ENCODE assay signal across 23 cellular contexts in genomic region chr12:124324803-124325705, GRCh38. TPM values are rescaled to one million over a fixed set of nuclear protein-coding genes. Genes with fewer than 3 reads are reported as not detected.
"Had no signal": no experiment of that assay in that cellular context is flagged by ENCODE, and none has a peak within 500 bp of the region (broad histone marks: within the 10 kb centered on the region; RNA-seq: fewer than 3 reads in every experiment).

No MANE protein-coding gene starts in this region.

- H3K27me3 Mint-ChIP-seq: activated CD4-positive, alpha-beta T cell treated with anti-CD3 and anti-CD28 coated beads, Interleukin-2, amount 10 ng/mL, durations not matched to agents 7 days and 5 days; activated CD8-positive, alpha-beta memory T cell treated with anti-CD3 and anti-CD28 coated beads, Interleukin-2, amount 10 ng/mL, durations not matched to agents 7 days and 5 days; activated CD8-positive, alpha-beta T cell treated with anti-CD3 and anti-CD28 coated beads for 36 hours; activated naive CD4-positive, alpha-beta T cell treated with anti-CD3 and anti-CD28 coated beads, Interleukin-2, amount 50 U/mL, for 24 hours; naive thymus-derived CD8-positive, alpha-beta T cell had no signal

- H3K27ac ChIP-seq: cardiac muscle cell, foreskin keratinocyte, ovary, prostate gland, spleen, thoracic aorta, upper lobe of right lung had no signal

- H3K4me3 Mint-ChIP-seq: activated CD4-positive, alpha-beta T cell treated with anti-CD3 and anti-CD28 coated beads, Interleukin-2, amount 10 ng/mL, durations not matched to agents 7 days and 5 days; activated CD8-positive, alpha-beta memory T cell treated with anti-CD3 and anti-CD28 coated beads, Interleukin-2, amount 10 ng/mL, durations not matched to agents 7 days and 5 days; activated CD8-positive, alpha-beta T cell treated with anti-CD3 and anti-CD28 coated beads for 36 hours; activated naive CD4-positive, alpha-beta T cell treated with anti-CD3 and anti-CD28 coated beads, Interleukin-2, amount 50 U/mL, for 24 hours; activated T-helper 1 cell treated with anti-CD3 and anti-CD28 coated beads, Interleukin-12 subunit alpha, Interleukin-12 subunit beta, Interleukin-2, Interleukin-4 antibody, amounts not matched to agents 30 ng/mL and 10 ng/mL and 1 ng/mL, durations not matched to agents 14 hours and 24 hours and 36 hours; mesothelial cell of epicardium; naive thymus-derived CD8-positive, alpha-beta T cell had no signal

- H3K4me1 Mint-ChIP-seq: activated CD4-positive, alpha-beta T cell treated with anti-CD3 and anti-CD28 coated beads, Interleukin-2, amount 10 ng/mL, durations not matched to agents 7 days and 5 days; activated CD8-positive, alpha-beta memory T cell treated with anti-CD3 and anti-CD28 coated beads, Interleukin-2, amount 10 ng/mL, durations not matched to agents 7 days and 5 days; activated naive CD4-positive, alpha-beta T cell treated with anti-CD3 and anti-CD28 coated beads, Interleukin-2, amount 50 U/mL, for 24 hours; mesothelial cell of epicardium; naive thymus-derived CD8-positive, alpha-beta T cell had no signal

- H3K9me3 ChIP-seq: prostate gland had no signal

- H3K27ac Mint-ChIP-seq: activated CD4-positive, alpha-beta T cell treated with anti-CD3 and anti-CD28 coated beads, Interleukin-2, amount 10 ng/mL, durations not matched to agents 7 days and 5 days; activated CD8-positive, alpha-beta memory T cell treated with anti-CD3 and anti-CD28 coated beads, Interleukin-2, amount 10 ng/mL, durations not matched to agents 7 days and 5 days; activated CD8-positive, alpha-beta T cell treated with anti-CD3 and anti-CD28 coated beads for 36 hours; activated naive CD4-positive, alpha-beta T cell treated with anti-CD3 and anti-CD28 coated beads, Interleukin-2, amount 50 U/mL, for 24 hours; activated T-helper 1 cell treated with anti-CD3 and anti-CD28 coated beads, Interleukin-12 subunit alpha, Interleukin-12 subunit beta, Interleukin-2, Interleukin-4 antibody, amounts not matched to agents 30 ng/mL and 10 ng/mL and 1 ng/mL, durations not matched to agents 14 hours and 24 hours and 36 hours; mesothelial cell of epicardium; naive thymus-derived CD8-positive, alpha-beta T cell had no signal

- DNase-seq: activated CD4-positive, alpha-beta T cell treated with anti-CD3 and anti-CD28 coated beads, Interleukin-2, amount 10 ng/mL, durations not matched to agents 7 days and 5 days; activated CD8-positive, alpha-beta memory T cell treated with anti-CD3 and anti-CD28 coated beads, Interleukin-2, amount 10 ng/mL, durations not matched to agents 7 days and 5 days; activated CD8-positive, alpha-beta T cell treated with anti-CD3 and anti-CD28 coated beads for 36 hours; activated gamma-delta T cell; effector CD4-positive, alpha-beta T cell; foreskin keratinocyte; hippocampal formation; left ventricle myocardium superior; mammary epithelial cell; naive thymus-derived CD8-positive, alpha-beta T cell; ovary; spleen; stimulated activated CD4-positive, alpha-beta T cell treated with anti-CD3 and anti-CD28 coated beads, Interleukin-4, amount 100 ng/mL, for 1 hour; stimulated activated naive CD4-positive, alpha-beta T cell treated with Interleukin-2 at 50 U/mL for 16 hours; upper lobe of right lung had no signal

- H3K27me3 ChIP-seq: cardiac muscle cell, foreskin keratinocyte, ovary, spleen, upper lobe of right lung had no signal

- H3K4me3 ChIP-seq: cardiac muscle cell, ovary, prostate gland, spleen, thoracic aorta, upper lobe of right lung had no signal

- H3K36me3 ChIP-seq: ovary had no signal

- ATAC-seq: activated CD4-positive, CD25-positive, alpha-beta regulatory T cell treated with anti-CD3 and anti-CD28 coated beads, Interleukin-2, amount 50 U/mL, for 24 hours; activated CD8-positive, alpha-beta memory T cell treated with anti-CD3 and anti-CD28 coated beads, Interleukin-2, amount 10 ng/mL, durations not matched to agents 7 days and 5 days; activated CD8-positive, alpha-beta T cell treated with anti-CD3 and anti-CD28 coated beads for 36 hours; foreskin keratinocyte; left ventricle myocardium superior; naive thymus-derived CD8-positive, alpha-beta T cell; upper lobe of right lung had no signal

- H3K4me1 ChIP-seq: foreskin keratinocyte, prostate gland, spleen, upper lobe of right lung had no signal

RNA-seq across cellular contexts. Expression of gene RFLNA, which starts 30.2 kb away (rescaled TPM):
- total RNA-seq: activated CD4-positive, alpha-beta T cell treated with anti-CD3 and anti-CD28 coated beads, Interleukin-2, amount 10 ng/mL, durations not matched to agents 7 days and 5 days; activated CD8-positive, alpha-beta memory T cell treated with anti-CD3 and anti-CD28 coated beads, Interleukin-2, amount 10 ng/mL, durations not matched to agents 7 days and 5 days; activated CD8-positive, alpha-beta T cell treated with anti-CD3 and anti-CD28 coated beads for 36 hours; activated T-helper 1 cell treated with anti-CD3 and anti-CD28 coated beads, Interleukin-12 subunit alpha, Interleukin-12 subunit beta, Interleukin-2, Interleukin-4 antibody, amounts not matched to agents 30 ng/mL and 10 ng/mL and 1 ng/mL, durations not matched to agents 14 hours and 24 hours and 36 hours; naive thymus-derived CD8-positive, alpha-beta T cell; T-helper 2 cell treated with Interferon-gamma antibody and Interleukin-4, amounts not matched to agents 100 ng/mL and 5 ng/mL, for 36 hours had no signal
- polyA plus RNA-seq: naive thymus-derived CD8-positive, alpha-beta T cell had no signal
